ENCODE assay signal across 2 cellular contexts in the genomic region with DNA sequence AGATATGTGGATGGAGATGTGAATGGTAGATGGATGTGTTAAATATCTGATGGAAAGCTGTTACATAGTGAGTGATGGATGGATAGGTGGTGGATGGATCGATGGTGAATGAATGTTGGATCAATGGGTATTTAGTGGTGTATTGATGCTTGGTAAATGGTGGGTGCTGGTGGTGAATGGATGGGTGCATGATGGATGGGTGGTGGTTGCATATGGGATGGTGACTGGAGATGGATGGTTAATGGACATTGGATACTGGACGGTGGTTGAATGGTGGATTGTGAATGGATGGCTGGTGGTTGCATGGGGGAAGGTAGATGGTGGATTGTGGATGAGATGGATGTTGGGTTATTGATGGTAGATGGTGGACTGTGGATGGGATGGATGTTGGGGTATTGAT.
TF ChIP-seq lines count a peak whose summit lies in the region.

No MANE protein-coding gene starts in this region.

TF ChIP-seq in HepG2, 621 proteins besides CTCF, POLR2A, EP300 and RAD21:
- TF ChIP-seq FOXP1 (IDR thresholded peaks at IDR 0.05) (0 out of 2 replicates have a peak, but pooled peaks have one; percentile 18), FOXP1 (CRISPR knock-in tag; IDR thresholded peaks at IDR 0.05) (no peak), ZNF777 (CRISPR knock-in tag; IDR thresholded peaks at IDR 0.05) (no peak)
TF ChIP-seq in HepG2: peak in this region for 1.

TF ChIP-seq in HEK293, 187 proteins besides CTCF, POLR2A, EP300 and RAD21:
- TF ChIP-seq OSR2 (tag by site-specific recombination; IDR thresholded peaks at IDR 0.05) (no peak), ZBTB17 (tag by site-specific recombination; IDR thresholded peaks at IDR 0.05) (peak; percentile 71), REPIN1 (tag by site-specific recombination; IDR thresholded peaks at IDR 0.05; ENCODE audit: low read depth) (no peak), ZNF560 (tag by site-specific recombination; IDR thresholded peaks at IDR 0.05; ENCODE audit: borderline replicate concordance) (0 out of 2 replicates have a peak, but pooled peaks have one; percentile 14), ZNF701 (tag by site-specific recombination; IDR thresholded peaks at IDR 0.05) (0 out of 2 replicates have a peak, but pooled peaks have one; percentile 12), ZNF366 (tag by site-specific recombination; conservative IDR thresholded peaks at IDR 0.05) (peak; percentile 74), ZNF621 (tag by site-specific recombination; IDR thresholded peaks at IDR 0.05) (peak; percentile 13; the same call in 1 of the 2 replicates)
